9 cellular contexts compared by ENCODE assay signal in genomic region chr11:20609727-20610707, GRCh38. TPM values are rescaled to one million over a fixed set of nuclear protein-coding genes. Genes with fewer than 3 reads are reported as not detected.
A peak's percentile ranks its signal among the peaks of the same experiment; 100 is the strongest.
DNase-seq lines count a peak whose midpoint lies in the region; ATAC-seq and TF ChIP-seq lines count a peak whose summit lies in the region.
"Had no signal": no experiment of that assay in that cellular context is flagged by ENCODE, and none has a peak within 500 bp of the region (broad histone marks: within the 10 kb centered on the region; RNA-seq: fewer than 3 reads in every experiment).

No MANE protein-coding gene starts in this region.

- peaks cover 7% of the 10 kb centered on the region for H3K4me1 Mint-ChIP-seq in activated B cell treated with CpG ODN at 0.5 μM for 24 hours

- CTCF ChIA-PET in activated B cell treated with CpG ODN at 0.5 μM for 24 hours (lab: Charles Lee) = interaction anchor here (1.3 to 2.2 kb wide), 3 partner anchors 10 to 481 kb away, joined by 3 to 11 read pairs (median 4); no protein-coding TSS in a partner anchor

- ATAC-seq in GM19023 (IDR thresholded peaks at IDR 0.05; ENCODE audit: unreplicated experiment) = peak; percentile 99
- ATAC-seq in HG03135 (IDR thresholded peaks at IDR 0.05; ENCODE audit: unreplicated experiment) = peak; percentile 93
- peak; percentile 68 for ATAC-seq in activated B cell treated with CpG ODN at 0.5 μM for 24 hours (ENCODE audit: low read depth)
- peak; percentile 92 for ATAC-seq in left colon

- peak overlapping the region; percentile 58 for H3K4me3 Mint-ChIP-seq in activated B cell treated with CpG ODN at 0.5 μM for 24 hours

- no peak for TF ChIP-seq CTCF in activated B cell treated with CpG ODN at 0.5 μM for 24 hours (IDR thresholded peaks at IDR 0.05)

- no peak overlapping the region for H3K27ac Mint-ChIP-seq in activated B cell treated with CpG ODN at 0.5 μM for 24 hours
- H3K27ac Mint-ChIP-seq: IgD-negative memory B cell had no signal

- H3K36me3 Mint-ChIP-seq in activated B cell treated with CpG ODN at 0.5 μM for 24 hours (ENCODE audit: low read depth) = no peaks in the 10 kb centered on the region
- H3K36me3 Mint-ChIP-seq: IgD-negative memory B cell had no signal

- intact Hi-C loops in activated B cell treated with CpG ODN at 0.5 μM for 24 hours (cut with micrococcal nuclease) (loop anchor here (2.0 kb wide), 1 partner anchor 223 kb away; the partner anchor contains the start of gene PRMT3), left colon (cut with DNase I, micrococcal nuclease) (no loop called here)

- peaks cover 69% of the 10 kb centered on the region for H3K27me3 Mint-ChIP-seq in activated B cell treated with CpG ODN at 0.5 μM for 24 hours

- DNase-seq in Ammon's horn (ENCODE audit: low spot score) (peak; percentile 87), NCI-H2171 (lab: John Stamatoyannopoulos, UW) (peak; percentile 50), activated B cell treated with CpG ODN at 0.5 μM for 24 hours (peak; percentile 29), left colon (peak; percentile 34 to 70)
- peak; percentile 8 for DNase-seq in central memory CD4-positive, alpha-beta T cell
- peak; percentile 18 to 55 for DNase-seq in stimulated activated CD4-positive, alpha-beta T cell treated with anti-CD3 and anti-CD28 coated beads, Interleukin-4, amount 100 ng/mL, for 4 hours

- POLR2A ChIA-PET in activated B cell treated with CpG ODN at 0.5 μM for 24 hours (lab: Charles Lee) = no interaction called here

- no peaks in the 10 kb centered on the region for H3K9me3 Mint-ChIP-seq in activated B cell treated with CpG ODN at 0.5 μM for 24 hours
- H3K9me3 Mint-ChIP-seq: IgD-negative memory B cell had no signal

RNA-seq across cellular contexts. Expression of gene SLC6A5, which starts 10.6 kb away (rescaled TPM):
- not detected in 2 replicates for total RNA-seq in activated B cell treated with CpG ODN at 0.5 μM for 24 hours
- total RNA-seq in left colon = not detected

RNA-seq across cellular contexts. Expression of gene NELL1, which starts 59.4 kb away (rescaled TPM):
- total RNA-seq in activated B cell treated with CpG ODN at 0.5 μM for 24 hours (not detected in 2 replicates), left colon (under 1 TPM; 0.09 to 0.89 TPM)

Comparison
In these comparisons a context has a peak if more than half of its experiments do, and no peak if none do; other contexts are left out.
1. Peak in every context shown above with its lines: DNase-seq and ATAC-seq.
2. DNase-seq: peak in every context shown above with its lines; median percentile 87 in Ammon's horn; 52 in left colon; 50 in NCI-H2171; 36 in stimulated activated CD4-positive, alpha-beta T cell treated with anti-CD3 and anti-CD28 coated beads, Interleukin-4, amount 100 ng/mL, for 4 hours; 29 in activated B cell treated with CpG ODN at 0.5 μM for 24 hours; 8 in central memory CD4-positive, alpha-beta T cell.